Comparison of ENCODE assay signal across 8 cellular contexts in the genomic region with DNA sequence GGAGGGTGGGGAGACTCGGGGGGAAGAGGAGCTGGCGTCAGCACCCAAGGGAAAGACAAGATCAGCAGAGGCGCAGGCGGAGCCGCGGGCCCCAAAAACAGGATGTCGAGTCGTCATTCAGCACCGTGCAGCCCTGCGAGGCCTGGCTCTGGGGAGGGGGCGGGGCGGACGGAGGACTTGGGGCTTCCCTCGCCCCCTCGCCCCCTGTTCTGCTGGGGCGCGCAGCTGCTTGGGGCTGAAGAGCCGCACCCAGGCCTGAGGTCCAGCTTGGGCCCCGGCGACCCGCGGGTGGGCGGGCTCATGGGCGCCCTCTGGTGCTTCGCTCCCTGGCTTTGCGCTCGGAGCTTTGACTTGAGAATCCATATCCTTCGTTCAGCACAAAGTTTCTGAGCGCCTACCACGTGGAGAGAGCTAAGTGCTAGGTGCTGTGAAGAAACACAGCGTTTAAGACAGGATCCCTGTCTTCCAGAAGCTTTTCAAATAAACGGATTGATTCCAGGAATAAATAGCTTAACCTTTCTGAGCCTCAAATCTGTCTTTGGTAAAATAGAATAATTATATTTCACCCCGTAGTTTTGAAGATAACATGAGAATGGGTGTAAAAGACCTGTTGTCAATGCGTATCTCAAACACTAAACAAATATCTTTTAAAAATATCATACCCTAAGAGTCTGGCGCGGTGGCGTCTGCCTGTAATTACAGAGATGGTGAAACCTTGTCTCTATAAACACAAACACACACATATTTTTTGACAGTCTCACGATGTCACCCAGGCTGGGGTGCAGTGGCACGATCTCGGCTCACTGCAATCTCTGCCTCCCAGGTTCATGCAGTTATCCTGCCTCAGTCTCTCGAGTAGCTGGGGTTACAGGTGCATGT. TPM values are rescaled to one million over a fixed set of nuclear protein-coding genes. Genes with fewer than 3 reads are reported as not detected.
A peak's percentile ranks its signal among the peaks of the same experiment; 100 is the strongest.
DNase-seq lines count a peak whose midpoint lies in the region; TF ChIP-seq lines count a peak whose summit lies in the region.

No MANE protein-coding gene starts in this region.

- H3K23me2 ChIP-seq in H9 (ENCODE audit: insufficient read length, low read depth, low read length, poor library complexity, severe bottlenecking), result peaks cover 7% of the 10 kb centered on the region

- POLR2A ChIA-PET in RWPE1 (lab: Yijun Ruan, JAX; ENCODE audit: low non-redundant PET), result interaction anchor here (1.3 kb wide), 1 partner anchor 31 kb away, joined by 3 read pairs; no protein-coding TSS in a partner anchor

- no peaks in the 10 kb centered on the region for H3K79me1 ChIP-seq in H9 (ENCODE audit: insufficient read depth, low read depth, low read length, poor library complexity, severe bottlenecking)

- no peak overlapping the region for H2BK12ac ChIP-seq in H9 (ENCODE audit: insufficient read length, low read depth, low read length)

- TF ChIP-seq CTCF in GM12865 (IDR thresholded peaks at IDR 0.05; ENCODE audit: insufficient read depth, low read depth, low read length, missing control alignments) (peak; percentile 80), H9 (conservative IDR thresholded peaks at IDR 0.05) (peak; percentile 82), LNCaP clone FGC (IDR thresholded peaks at IDR 0.05; ENCODE audit: control insufficient read depth, extremely low read depth, insufficient read depth) (peak; percentile 68), RWPE1 (conservative IDR thresholded peaks at IDR 0.05; ENCODE audit: low read depth) (peak; percentile 87), osteoblast (IDR thresholded peaks at IDR 0.05; ENCODE audit: extremely low read depth, low read depth, low read length) (peak; percentile 69)

- no peak overlapping the region for H3K23ac ChIP-seq in H9 (ENCODE audit: insufficient read length, low read depth, low read length)

- peak overlapping the region; percentile 66 for H3K4me3 ChIP-seq in GM12865 (ENCODE audit: low read depth, low read length)
- H3K4me3 ChIP-seq in LNCaP clone FGC (ENCODE audit: low read depth, low read length), result peak overlapping the region; percentile 79
- peak overlapping the region; percentile 83 for H3K4me3 ChIP-seq in osteoblast (ENCODE audit: insufficient read depth, low read length)

- DNase-seq in GM12865 (ENCODE audit: low read depth), result peak; percentile 94
- DNase-seq in H9, result peak; percentile 89
- DNase-seq in LNCaP clone FGC (ENCODE audit: low read depth), result peak; percentile 55
- DNase-seq in RWPE1 (ENCODE audit: low spot score), result peak; percentile 66
- peak; percentile 76 to 95 (median 90) for DNase-seq in head of caudate nucleus
- DNase-seq in osteoblast (ENCODE audit: insufficient read length, low spot score, missing footprints), result peak; percentile 96
- DNase-seq in NCI-H1048 (lab: John Stamatoyannopoulos, UW), result no peak

- peak overlapping the region; percentile 39 for H3K18ac ChIP-seq in H9 (ENCODE audit: insufficient read length, low read depth, low read length)

- H3K27ac ChIP-seq in H9 (ENCODE audit: insufficient read length, low read depth, low read length) (no peak overlapping the region), RWPE1 (peak overlapping the region; percentile 93), osteoblast (ENCODE audit: low read depth, low read length) (peak overlapping the region; percentile 50)

- no peaks in the 10 kb centered on the region; a peak in 1 of 5 replicates for H3K9me3 Mint-ChIP-seq in H9
- no peaks in the 10 kb centered on the region for H3K9me3 Mint-ChIP-seq in activated naive CD8-positive, alpha-beta T cell (ENCODE audit: low read depth)

- H2AFZ ChIP-seq in H9 (ENCODE audit: low read length) (no peak overlapping the region), osteoblast (ENCODE audit: low read length) (peak overlapping the region; percentile 85)

- H3K27me3 Mint-ChIP-seq in H9 (ENCODE audit: low read depth), result peaks cover 16% of the 10 kb centered on the region
- no peaks in the 10 kb centered on the region for H3K27me3 Mint-ChIP-seq in activated naive CD8-positive, alpha-beta T cell

- H3K4me1 ChIP-seq in H9 (ENCODE audit: insufficient read depth, low read length), result peaks cover 4% of the 10 kb centered on the region; the same call in 1 of the 2 replicates
- H3K4me1 ChIP-seq in osteoblast (ENCODE audit: insufficient read depth, low read length), result peaks cover 23% of the 10 kb centered on the region

- peaks cover 29 to 31% of the 10 kb centered on the region in 2 experiments for H3K4me1 Mint-ChIP-seq in H9
- peaks cover 53% of the 10 kb centered on the region for H3K4me1 Mint-ChIP-seq in activated naive CD8-positive, alpha-beta T cell (ENCODE audit: low read depth)

- no peak overlapping the region for H2BK20ac ChIP-seq in H9 (ENCODE audit: low read depth, low read length, poor library complexity, severe bottlenecking)

- no peak overlapping the region for H3T11ph ChIP-seq in H9 (ENCODE audit: low read length)

- no peak overlapping the region for H4K5ac ChIP-seq in H9 (ENCODE audit: insufficient read length, low read depth, low read length)

- no peak overlapping the region for H2AK5ac ChIP-seq in H9 (ENCODE audit: insufficient read length, low read length)

- no peak overlapping the region for H2BK120ac ChIP-seq in H9 (ENCODE audit: low read depth, low read length, poor library complexity, severe bottlenecking)

- peak overlapping the region; percentile 82 to 84 for H3K4me3 Mint-ChIP-seq in H9
- peak overlapping the region; percentile 85 for H3K4me3 Mint-ChIP-seq in activated naive CD8-positive, alpha-beta T cell

- H3K4ac ChIP-seq in H9 (ENCODE audit: low read depth, low read length), result no peak overlapping the region

- CTCF ChIA-PET in RWPE1 (lab: Yijun Ruan, JAX), result interaction anchor here (0.6 to 2.8 kb wide), 15 partner anchors 9 to 470 kb away, joined by 3 to 18 read pairs (median 4); partner anchors contain the start of genes NUP98, PGAP2 and STIM1

- H3K27ac Mint-ChIP-seq in H9, result peak overlapping the region in 2 of 3 experiments; percentile 78 to 90; a peak in 3 of 7 replicates
- H3K27ac Mint-ChIP-seq in activated naive CD8-positive, alpha-beta T cell, result peak overlapping the region; percentile 96

- no peaks in the 10 kb centered on the region for H3K36me3 ChIP-seq in osteoblast (ENCODE audit: insufficient read depth, low read length)

- H3K9me3 ChIP-seq in H9 (ENCODE audit: control insufficient read depth, low read depth, low read length), result no peaks in the 10 kb centered on the region
- H3K9me3 ChIP-seq in osteoblast (ENCODE audit: low read depth, low read length), result no peaks in the 10 kb centered on the region

- H3K14ac ChIP-seq in H9 (ENCODE audit: insufficient read depth, low read length), result peak overlapping the region; percentile 39; the same call in 1 of the 2 replicates

- H3K79me2 ChIP-seq in H9 (ENCODE audit: insufficient read depth, low read length) (peaks cover 2% of the 10 kb centered on the region; the same call in 1 of the 2 replicates), osteoblast (ENCODE audit: insufficient read depth, low read length) (peaks cover 51% of the 10 kb centered on the region)

- H2BK15ac ChIP-seq in H9 (ENCODE audit: low read depth, low read length), result no peak overlapping the region

- no peak overlapping the region for H3K56ac ChIP-seq in H9 (ENCODE audit: insufficient read length, low read depth, low read length)

- H4K20me1 ChIP-seq in H9 (ENCODE audit: control insufficient read depth, insufficient read depth, insufficient read length) (peaks cover 4% of the 10 kb centered on the region), osteoblast (ENCODE audit: insufficient read depth, low read length) (peaks cover 30% of the 10 kb centered on the region)

- no peak overlapping the region for H4K91ac ChIP-seq in H9 (ENCODE audit: insufficient read length, low read depth, low read length)

- peak overlapping the region; percentile 40 for H3K4me2 ChIP-seq in H9 (ENCODE audit: insufficient read depth, insufficient read length, low read length)
- H3K4me2 ChIP-seq in osteoblast (ENCODE audit: insufficient read depth, low read length), result peak overlapping the region; percentile 80

- H3K9ac ChIP-seq in H9 (ENCODE audit: extremely low read depth, insufficient read length, low read length), result no peak overlapping the region

- H2BK5ac ChIP-seq in H9 (ENCODE audit: insufficient read length, low read length), result no peak overlapping the region

- H3K27me3 ChIP-seq in H9 (ENCODE audit: insufficient read depth, low read length), result no peaks in the 10 kb centered on the region; the same call in 1 of the 2 replicates
- no peaks in the 10 kb centered on the region for H3K27me3 ChIP-seq in osteoblast (ENCODE audit: insufficient read depth, low read length)

- no CpG with 5 or more reads among the region's 41 CpGs for WGBS in H9 (ENCODE audit: extremely low coverage, insufficient read length, low lambda C conversion rate)

- no peak overlapping the region for H4K8ac ChIP-seq in H9 (replicated peaks; ENCODE audit: insufficient read length, low read depth, low read length)

- peaks cover 0 to 8% (median 7%) of the 10 kb centered on the region in 3 experiments; a peak in 3 of 7 replicates for H3K36me3 Mint-ChIP-seq in H9 (ENCODE audit: insufficient read depth in 1 of 3, low read depth in 3 of 3)
- peaks cover 13% of the 10 kb centered on the region for H3K36me3 Mint-ChIP-seq in activated naive CD8-positive, alpha-beta T cell

- intact Hi-C loops in head of caudate nucleus (cut with DNase I), result loop anchor here (2.0 to 5.0 kb wide), 2 partner anchors 15 to 44 kb away; partner anchors contain the start of gene NUP98

RNA-seq across cellular contexts. Expression of gene RHOG, which starts 0.9 kb away (rescaled TPM):
- total RNA-seq in H9 (2021), result 24.9 and 26.4 TPM in 2 replicates
- 13.3 and 17.0 TPM in 2 replicates for total RNA-seq in osteoblast

RNA-seq across cellular contexts. Expression of gene STIM1, which starts 13.8 kb away (rescaled TPM):
- total RNA-seq in H9 (2021) (15.2 and 15.6 TPM in 2 replicates), osteoblast (57.5 and 57.9 TPM in 2 replicates)

RNA-seq across cellular contexts. Expression of gene PGAP2, which starts 33.3 kb away (rescaled TPM):
- 36.1 and 37.4 TPM in 2 replicates for total RNA-seq in H9 (2021)
- total RNA-seq in osteoblast, result 10.3 and 10.9 TPM in 2 replicates

RNA-seq across cellular contexts. Expression of gene NUP98, which starts 44.3 kb away (rescaled TPM):
- total RNA-seq in H9 (2021) (105 and 106 TPM in 2 replicates), osteoblast (114 and 119 TPM in 2 replicates)
